Comparison of ENCODE assay signal across 8 cellular contexts in the genomic region with DNA sequence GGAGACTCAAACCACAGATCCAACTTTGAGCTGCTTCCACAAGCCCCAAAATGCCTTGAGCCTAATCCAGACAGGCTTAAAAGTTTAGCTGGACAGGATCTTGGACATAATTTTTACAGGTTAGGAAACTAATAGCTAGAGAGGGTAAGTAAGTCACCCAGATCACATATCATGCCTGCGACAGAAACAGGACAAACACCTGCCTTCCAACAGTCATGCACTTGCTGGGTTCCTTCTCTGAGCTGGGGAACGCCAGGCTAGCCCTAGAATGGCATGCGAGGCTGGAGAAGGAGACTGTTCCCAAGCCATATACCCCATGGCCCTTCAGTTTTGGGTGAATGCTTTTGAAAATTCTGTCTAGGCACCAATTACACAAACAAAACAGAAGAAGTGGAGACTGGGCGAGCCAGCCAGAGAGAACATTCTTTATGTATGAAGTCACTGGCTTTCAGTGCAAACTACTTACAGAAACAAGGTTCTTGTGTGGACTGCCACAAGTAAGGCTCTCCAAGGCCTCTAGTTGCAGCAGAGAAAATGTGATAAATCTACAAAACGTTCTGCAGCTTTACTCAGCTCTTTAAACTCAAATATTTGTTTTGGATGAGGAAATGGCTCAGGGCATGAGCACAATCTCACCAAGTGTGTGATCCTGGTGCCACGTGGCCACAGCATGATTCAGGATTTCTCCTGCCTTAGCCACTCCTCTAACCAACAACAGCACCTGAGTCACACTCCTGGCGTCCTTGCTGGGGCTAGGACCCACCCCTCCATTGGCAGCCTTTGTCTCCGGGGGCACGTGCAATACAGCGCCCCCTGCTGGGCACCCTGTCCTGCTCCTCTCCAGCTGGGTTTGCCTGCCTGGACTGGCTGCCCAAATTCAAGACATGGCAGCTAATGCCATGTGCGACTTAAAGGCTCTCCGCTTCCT.
DNase-seq lines count a peak whose midpoint lies in the region; TF ChIP-seq lines count a peak whose summit lies in the region.

No MANE protein-coding gene starts in this region.

- peak overlapping the region; percentile 53 for H3K27ac ChIP-seq in muscle layer of duodenum (ENCODE audit: low read length)

- no peaks in the 10 kb centered on the region for H3K9me3 ChIP-seq in muscle layer of duodenum (ENCODE audit: control insufficient read depth in 1 of 2, low read length in 2 of 2)

- H3K4me3 ChIP-seq in epithelial cell of esophagus (ENCODE audit: low read length) = no peak overlapping the region
- no peak overlapping the region for H3K4me3 ChIP-seq in muscle layer of duodenum (ENCODE audit: low read depth in 1 of 2, low read length in 2 of 2)

- no peaks in the 10 kb centered on the region for H3K36me3 ChIP-seq in muscle layer of duodenum (ENCODE audit: control insufficient read depth in 1 of 2, insufficient read depth in 2 of 2, low read length in 2 of 2)

- peaks cover 15 to 22% of the 10 kb centered on the region in 2 donors for H3K4me1 ChIP-seq in muscle layer of duodenum (ENCODE audit: control insufficient read depth in 1 of 2, insufficient read depth in 2 of 2, low read length in 2 of 2)

- peak; percentile 55 for DNase-seq in NCI-H2171 treated with DMSO at 0.1 percent for 48 hours (lab: John Stamatoyannopoulos, UW)
- DNase-seq in NCI-H2171 (lab: John Stamatoyannopoulos, UW) = no peak
- peak; percentile 54 for DNase-seq in NCI-H345 treated with DMSO at 0.1 percent for 48 hours (lab: John Stamatoyannopoulos, UW; ENCODE audit: unreplicated experiment)
- DNase-seq in activated CD8-positive, alpha-beta memory T cell treated with anti-CD3 and anti-CD28 coated beads for 4 hours (ENCODE audit: low read depth in 2 of 2) = peak; percentile 38 to 47
- DNase-seq in epithelial cell of esophagus (ENCODE audit: low read depth) = peak; percentile 98
- DNase-seq in stimulated activated CD8-positive, alpha-beta memory T cell treated with anti-CD3 and anti-CD28 coated beads, Interleukin-7, amount 100 ng/mL, for 24 hours (ENCODE audit: low read depth) = peak; percentile 32
- no peak for DNase-seq in MV-4-11 (lab: John Stamatoyannopoulos, UW)

- no peaks in the 10 kb centered on the region for H3K27me3 ChIP-seq in muscle layer of duodenum (ENCODE audit: low read depth, low read length)

- TF ChIP-seq CTCF in epithelial cell of esophagus (IDR thresholded peaks at IDR 0.05; ENCODE audit: insufficient read depth, low read depth, low read length, missing control alignments) = peak; percentile 90

Comparison
In these comparisons a context has a peak if more than half of its experiments do, and no peak if none do; other contexts are left out.
1. DNase-seq: peak in NCI-H2171 treated with DMSO at 0.1 percent for 48 hours (single experiment), NCI-H345 treated with DMSO at 0.1 percent for 48 hours (single experiment), activated CD8-positive, alpha-beta memory T cell treated with anti-CD3 and anti-CD28 coated beads for 4 hours (2 of 2), epithelial cell of esophagus (single experiment) and stimulated activated CD8-positive, alpha-beta memory T cell treated with anti-CD3 and anti-CD28 coated beads, Interleukin-7, amount 100 ng/mL, for 24 hours (single experiment); none in NCI-H2171 (single experiment) and MV-4-11 (single experiment).